8 cellular contexts compared by ENCODE assay signal in the genomic region with DNA sequence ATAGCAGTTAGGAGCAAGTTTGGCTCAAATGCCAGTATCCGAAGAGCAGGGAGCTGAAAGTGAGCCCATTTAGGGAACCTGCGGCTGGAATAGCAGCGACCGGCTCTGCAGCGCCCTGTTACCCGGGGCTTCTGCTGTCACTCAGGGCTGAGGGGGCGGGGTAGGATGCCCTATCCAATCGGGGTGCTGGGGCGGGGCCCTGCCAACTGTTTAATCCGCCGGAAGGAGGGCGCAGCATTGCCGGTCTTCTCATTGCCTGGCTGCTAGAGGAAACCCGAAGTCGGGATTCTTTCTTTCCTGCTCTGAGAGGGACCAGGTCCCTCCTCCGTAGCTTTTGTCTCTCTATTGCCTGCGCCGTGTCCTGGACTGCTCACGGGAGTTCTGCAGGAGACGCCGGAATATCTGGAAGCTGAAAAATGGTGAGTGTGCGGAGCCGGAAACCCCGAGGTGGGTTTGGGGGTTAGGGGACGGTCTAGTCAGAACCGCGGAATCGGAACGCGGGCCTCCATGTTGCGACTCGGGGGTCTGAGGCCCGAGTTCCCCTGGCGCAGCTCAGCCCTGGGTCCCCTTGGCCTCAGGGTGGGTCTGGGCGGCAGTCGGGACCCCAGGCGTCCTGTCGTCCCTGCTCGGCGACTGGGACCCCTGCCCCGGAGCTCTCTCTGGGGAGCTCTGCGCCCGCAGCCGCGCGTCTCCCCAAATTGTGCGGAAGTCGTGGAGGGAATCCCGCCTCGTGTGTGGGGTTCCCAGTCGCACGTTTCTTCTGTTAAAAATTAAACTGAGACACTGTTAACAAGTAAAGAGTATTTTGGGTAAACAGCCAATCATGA. TPM values are rescaled to one million over a fixed set of nuclear protein-coding genes. Genes with fewer than 3 reads are reported as not detected.
DNase-seq lines count a peak whose midpoint lies in the region; ATAC-seq and TF ChIP-seq lines count a peak whose summit lies in the region.

No MANE protein-coding gene starts in this region.

- intact Hi-C loops in lower leg skin (cut with DNase I; ENCODE audit: low total_unique reads): loop anchor here (5.0 kb wide), 1 partner anchor 190 kb away; a partner anchor contains a TSS

- H2AFZ ChIP-seq in ACC112 (ENCODE audit: low read length, unreplicated experiment): peak overlapping the region; percentile 94

- peaks cover 11% of the 10 kb centered on the region for H3K4me1 ChIP-seq in ACC112 (ENCODE audit: control insufficient read depth, insufficient read depth, low read length, unreplicated experiment)

- H3K36me3 ChIP-seq in ACC112 (ENCODE audit: insufficient read depth, low read length): no peaks in the 10 kb centered on the region

- peak; percentile 81 for DNase-seq in NCI-H526 treated with DMSO at 0.1 percent for 48 hours (lab: John Stamatoyannopoulos, UW)
- peak; percentile 89 for DNase-seq in activated CD4-positive, alpha-beta T cell treated with anti-CD3 and anti-CD28 coated beads, Interleukin-2, amount 50 U/mL, for 1 hour
- DNase-seq in dermis microvascular lymphatic vessel endothelial cell (ENCODE audit: low read depth in 2 of 2): peak; percentile 69 to 91
- peak; percentile 96 to 99 for DNase-seq in lower leg skin (ENCODE audit: low spot score in 2 of 2)
- peak; percentile 96 for DNase-seq in stimulated activated CD4-positive, alpha-beta T cell treated with anti-CD3 and anti-CD28 coated beads, Interleukin-4, amount 100 ng/mL, for 24 hours

- H3K27me3 ChIP-seq in ACC112 (ENCODE audit: insufficient read depth, low read length): no peaks in the 10 kb centered on the region

- ATAC-seq in GM18909 (IDR thresholded peaks at IDR 0.05; ENCODE audit: poor library complexity, unreplicated experiment): peak; percentile 77
- peak; percentile 87 for ATAC-seq in HG03342 (IDR thresholded peaks at IDR 0.05; ENCODE audit: unreplicated experiment)

- H3K79me2 ChIP-seq in ACC112 (ENCODE audit: control insufficient read depth, insufficient read depth, low read length, unreplicated experiment): peaks cover 17% of the 10 kb centered on the region

- TF ChIP-seq CTCF in lower leg skin (IDR thresholded peaks at IDR 0.05): no peak

- 1% methylated on average over 47 to 52 of the region's 52 CpGs for WGBS in lower leg skin, 2 donors

- TF ChIP-seq POLR2A in lower leg skin (IDR thresholded peaks at IDR 0.05): peak in 1 of 2 donors; percentile 9

- H3K4me3 ChIP-seq in ACC112 (ENCODE audit: low read depth, low read length) (peak overlapping the region; percentile 97), lower leg skin (ENCODE audit: low read depth, poor library complexity, severe bottlenecking) (peak overlapping the region; percentile 57)

- H3K27ac ChIP-seq in ACC112 (ENCODE audit: low read depth, low read length): peak overlapping the region; percentile 61

RNA-seq across cellular contexts. Expression of a gene that starts 22.8 kb away (rescaled TPM):
- total RNA-seq in dermis microvascular lymphatic vessel endothelial cell: 1.2 and 1.6 TPM in 2 replicates
- total RNA-seq in lower leg skin: 1 to 10 TPM; 1.9 to 7.8 (median 4.3) TPM

RNA-seq across cellular contexts. Expression of a gene that starts 47.9 kb away (rescaled TPM):
- total RNA-seq in dermis microvascular lymphatic vessel endothelial cell (1.2 and 2.0 TPM in 2 replicates), lower leg skin (10 to 100 TPM in 2 of 4 donors, 1 to 10 TPM in 2; 8.8 to 13.9 (median 10.1) TPM)

Comparison
In these comparisons a context has a peak if more than half of its experiments do, and no peak if none do; other contexts are left out.
1. Peak in every context shown above with its lines: DNase-seq, ATAC-seq, H3K4me3 ChIP-seq and H3K27ac ChIP-seq.